ENCODE assay signal across 1 cellular context in genomic region chr15:96209285-96209735, GRCh38.
TF ChIP-seq lines count a peak whose summit lies in the region.

No MANE protein-coding gene starts in this region.

TF ChIP-seq in HepG2, 621 proteins besides CTCF, POLR2A, EP300 and RAD21 (continued from another document and continues in another):
- TF ChIP-seq, protein P1, sequence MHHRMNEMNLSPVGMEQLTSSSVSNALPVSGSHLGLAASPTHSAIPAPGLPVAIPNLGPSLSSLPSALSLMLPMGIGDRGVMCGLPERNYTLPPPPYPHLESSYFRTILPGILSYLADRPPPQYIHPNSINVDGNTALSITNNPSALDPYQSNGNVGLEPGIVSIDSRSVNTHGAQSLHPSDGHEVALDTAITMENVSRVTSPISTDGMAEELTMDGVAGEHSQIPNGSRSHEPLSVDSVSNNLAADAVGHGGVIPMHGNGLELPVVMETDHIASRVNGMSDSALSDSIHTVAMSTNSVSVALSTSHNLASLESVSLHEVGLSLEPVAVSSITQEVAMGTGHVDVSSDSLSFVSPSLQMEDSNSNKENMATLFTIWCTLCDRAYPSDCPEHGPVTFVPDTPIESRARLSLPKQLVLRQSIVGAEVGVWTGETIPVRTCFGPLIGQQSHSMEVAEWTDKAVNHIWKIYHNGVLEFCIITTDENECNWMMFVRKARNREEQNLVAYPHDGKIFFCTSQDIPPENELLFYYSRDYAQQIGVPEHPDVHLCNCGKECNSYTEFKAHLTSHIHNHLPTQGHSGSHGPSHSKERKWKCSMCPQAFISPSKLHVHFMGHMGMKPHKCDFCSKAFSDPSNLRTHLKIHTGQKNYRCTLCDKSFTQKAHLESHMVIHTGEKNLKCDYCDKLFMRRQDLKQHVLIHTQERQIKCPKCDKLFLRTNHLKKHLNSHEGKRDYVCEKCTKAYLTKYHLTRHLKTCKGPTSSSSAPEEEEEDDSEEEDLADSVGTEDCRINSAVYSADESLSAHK (CRISPR knock-in tag; IDR thresholded peaks at IDR 0.05; ENCODE audit: borderline replicate concordance) = no peak
- peak; percentile 91 for TF ChIP-seq MIXL1 (CRISPR knock-in tag; IDR thresholded peaks at IDR 0.05)
- 0 out of 2 replicates have a peak, but pooled peaks have one; percentile 26 for TF ChIP-seq TAF1 (CRISPR knock-in tag; IDR thresholded peaks at IDR 0.05)
- TF ChIP-seq ZMYM4 (CRISPR knock-in tag; IDR thresholded peaks at IDR 0.05) = peak; percentile 51; the same call in 1 of the 2 replicates
- TF ChIP-seq HNF4A (CRISPR knock-in tag; IDR thresholded peaks at IDR 0.05) = peak; percentile 94
- TF ChIP-seq RFX5 (IDR thresholded peaks at IDR 0.05; ENCODE audit: low read depth, low read length) = no peak
- TF ChIP-seq CREM (IDR thresholded peaks at IDR 0.05) = peak; percentile 46; the same call in 1 of the 2 replicates
- no peak for TF ChIP-seq CREM (CRISPR knock-in tag; IDR thresholded peaks at IDR 0.05)
- peak; percentile 41; the same call in 1 of the 2 replicates for TF ChIP-seq SRY (CRISPR knock-in tag; IDR thresholded peaks at IDR 0.05)
- no peak for TF ChIP-seq PREB (CRISPR knock-in tag; IDR thresholded peaks at IDR 0.05)
- TF ChIP-seq, protein P2, sequence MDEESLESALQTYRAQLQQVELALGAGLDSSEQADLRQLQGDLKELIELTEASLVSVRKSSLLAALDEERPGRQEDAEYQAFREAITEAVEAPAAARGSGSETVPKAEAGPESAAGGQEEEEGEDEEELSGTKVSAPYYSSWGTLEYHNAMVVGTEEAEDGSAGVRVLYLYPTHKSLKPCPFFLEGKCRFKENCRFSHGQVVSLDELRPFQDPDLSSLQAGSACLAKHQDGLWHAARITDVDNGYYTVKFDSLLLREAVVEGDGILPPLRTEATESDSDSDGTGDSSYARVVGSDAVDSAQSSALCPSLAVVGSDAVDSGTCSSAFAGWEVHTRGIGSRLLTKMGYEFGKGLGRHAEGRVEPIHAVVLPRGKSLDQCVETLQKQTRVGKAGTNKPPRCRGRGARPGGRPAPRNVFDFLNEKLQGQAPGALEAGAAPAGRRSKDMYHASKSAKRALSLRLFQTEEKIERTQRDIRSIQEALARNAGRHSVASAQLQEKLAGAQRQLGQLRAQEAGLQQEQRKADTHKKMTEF (CRISPR knock-in tag; IDR thresholded peaks at IDR 0.05) = 0 out of 2 replicates have a peak, but pooled peaks have one; percentile 31
- no peak for TF ChIP-seq KMT2A (CRISPR knock-in tag; IDR thresholded peaks at IDR 0.05)
- 0 out of 2 replicates have a peak, but pooled peaks have one; percentile 25 for TF ChIP-seq MED13 (CRISPR knock-in tag; IDR thresholded peaks at IDR 0.05)
- TF ChIP-seq, protein P3, sequence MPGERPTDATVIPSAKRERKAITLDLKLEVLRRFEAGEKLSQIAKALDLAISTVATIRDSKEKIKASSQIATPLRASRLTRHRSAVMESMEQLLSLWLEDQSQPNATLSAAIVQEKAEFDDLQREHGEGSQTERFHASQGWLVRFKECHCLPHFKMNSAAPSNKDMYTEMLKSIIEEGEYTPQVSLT (CRISPR knock-in tag; IDR thresholded peaks at IDR 0.05; ENCODE audit: borderline replicate concordance, low read depth) = no peak
- peak; percentile 97 for TF ChIP-seq NR2F2 (IDR thresholded peaks at IDR 0.05; ENCODE audit: borderline replicate concordance, low read depth)
- no peak for TF ChIP-seq JUND (CRISPR knock-in tag; IDR thresholded peaks at IDR 0.05)
- 0 out of 2 replicates have a peak, but pooled peaks have one; percentile 7 for TF ChIP-seq SIX4 (CRISPR knock-in tag; IDR thresholded peaks at IDR 0.05)
- peak; percentile 18 for TF ChIP-seq XRCC5 (optimal IDR thresholded peaks at IDR 0.05; ENCODE audit: low read length)
- TF ChIP-seq TCF7 (IDR thresholded peaks at IDR 0.05; ENCODE audit: low read depth) = peak; percentile 86
- no peak for TF ChIP-seq SP2 (CRISPR knock-in tag; IDR thresholded peaks at IDR 0.05)
- TF ChIP-seq JDP2 (CRISPR knock-in tag; IDR thresholded peaks at IDR 0.05; ENCODE audit: borderline replicate concordance) = no peak
- no peak for TF ChIP-seq SOX13 (IDR thresholded peaks at IDR 0.05)
- TF ChIP-seq SOX13 (CRISPR knock-in tag; conservative IDR thresholded peaks at IDR 0.05 in 1 of 2, IDR thresholded peaks at IDR 0.05 in 1 of 2) = peak in 1 of 2 experiments; percentile 72; a peak in 2 of 4 replicates
- TF ChIP-seq CREB1 (IDR thresholded peaks at IDR 0.05) = no peak
- peak; percentile 40 for TF ChIP-seq CREB1 (CRISPR knock-in tag; IDR thresholded peaks at IDR 0.05)
- peak; percentile 93 for TF ChIP-seq TEAD3 (CRISPR knock-in tag; optimal IDR thresholded peaks at IDR 0.05; ENCODE audit: borderline replicate concordance)
- TF ChIP-seq KDM5A (IDR thresholded peaks at IDR 0.05; ENCODE audit: borderline replicate concordance, low read length) = no peak
- TF ChIP-seq NFIC (IDR thresholded peaks at IDR 0.05; ENCODE audit: low read length) = peak; percentile 75; the same call in 1 of the 2 replicates
- TF ChIP-seq TFDP2 (CRISPR knock-in tag; IDR thresholded peaks at IDR 0.05) = 0 out of 2 replicates have a peak, but pooled peaks have one; percentile 30
- TF ChIP-seq TCF7L2 (IDR thresholded peaks at IDR 0.05; ENCODE audit: low read depth, low read length) = peak; percentile 36; the same call in 1 of the 2 replicates
- TF ChIP-seq ZNF850 (CRISPR knock-in tag; conservative IDR thresholded peaks at IDR 0.05) = no peak
- TF ChIP-seq HOXA3 (CRISPR knock-in tag; IDR thresholded peaks at IDR 0.05) = 0 out of 2 replicates have a peak, but pooled peaks have one; percentile 32
- TF ChIP-seq AKAP8 (CRISPR knock-in tag; IDR thresholded peaks at IDR 0.05) = 0 out of 2 replicates have a peak, but pooled peaks have one; percentile 20
- TF ChIP-seq ZSCAN12 (CRISPR knock-in tag; IDR thresholded peaks at IDR 0.05) = no peak
- peak; percentile 71; the same call in 1 of the 2 replicates for TF ChIP-seq FOXJ3 (CRISPR knock-in tag; IDR thresholded peaks at IDR 0.05; ENCODE audit: borderline replicate concordance)
- TF ChIP-seq DMAP1 (CRISPR knock-in tag; IDR thresholded peaks at IDR 0.05) = 0 out of 2 replicates have a peak, but pooled peaks have one; percentile 45
- 0 out of 2 replicates have a peak, but pooled peaks have one; percentile 37 for TF ChIP-seq ZBTB7B (CRISPR knock-in tag; IDR thresholded peaks at IDR 0.05)
- TF ChIP-seq ZNF281 (CRISPR knock-in tag; IDR thresholded peaks at IDR 0.05; ENCODE audit: borderline replicate concordance) = peak; percentile 17; the same call in 1 of the 2 replicates
- TF ChIP-seq HMG20A (CRISPR knock-in tag; IDR thresholded peaks at IDR 0.05; ENCODE audit: borderline replicate concordance) = peak; percentile 83
- TF ChIP-seq SALL1 (CRISPR knock-in tag; IDR thresholded peaks at IDR 0.05) = peak; percentile 65
- peak; percentile 71; the same call in 1 of the 2 replicates for TF ChIP-seq HHEX (CRISPR knock-in tag; IDR thresholded peaks at IDR 0.05)
- peak; percentile 73 for TF ChIP-seq ZNF609 (CRISPR knock-in tag; IDR thresholded peaks at IDR 0.05; ENCODE audit: borderline replicate concordance)
- TF ChIP-seq RARA (CRISPR knock-in tag; IDR thresholded peaks at IDR 0.05) = peak; percentile 86
- 0 out of 2 replicates have a peak, but pooled peaks have one; percentile 20 for TF ChIP-seq PPARG (CRISPR knock-in tag; conservative IDR thresholded peaks at IDR 0.05)
- no peak for TF ChIP-seq ZNF530 (CRISPR knock-in tag; IDR thresholded peaks at IDR 0.05; ENCODE audit: low read depth)
- no peak for TF ChIP-seq GTF3A (CRISPR knock-in tag; conservative IDR thresholded peaks at IDR 0.05)
- TF ChIP-seq ZNF12 (CRISPR knock-in tag; IDR thresholded peaks at IDR 0.05) = no peak
- peak; percentile 68; the same call in 1 of the 2 replicates for TF ChIP-seq TBX3 (IDR thresholded peaks at IDR 0.05; ENCODE audit: borderline replicate concordance)
- TF ChIP-seq NR2F1 (CRISPR knock-in tag; IDR thresholded peaks at IDR 0.05) = peak in 1 of 2 experiments; percentile 94; a peak in 2 of 4 replicates
- TF ChIP-seq SMAD9 (CRISPR knock-in tag; IDR thresholded peaks at IDR 0.05) = no peak
